Comparison of ENCODE assay signal across 16 cellular contexts in genomic region chr4:144583658-144584057, GRCh38.
DNase-seq lines count a peak whose midpoint lies in the region; ATAC-seq and TF ChIP-seq lines count a peak whose summit lies in the region.
"Had no signal": no experiment of that assay in that cellular context is flagged by ENCODE, and none has a peak within 500 bp of the region (broad histone marks: within the 10 kb centered on the region; RNA-seq: fewer than 3 reads in every experiment).

No MANE protein-coding gene starts in this region.

- no peaks in the 10 kb centered on the region for H3K27me3 Mint-ChIP-seq in activated CD8-positive, alpha-beta T cell treated with anti-CD3 and anti-CD28 coated beads, Interleukin-2, amount 10 ng/mL, durations not matched to agents 7 days and 5 days (ENCODE audit: low read depth)
- H3K27me3 Mint-ChIP-seq: activated CD8-positive, alpha-beta T cell treated with anti-CD3 and anti-CD28 coated beads for 36 hours; effector memory CD8-positive, alpha-beta T cell; memory B cell had no signal

- H3K27ac ChIP-seq in RWPE2 (ENCODE audit: poor library complexity, severe bottlenecking), result peak overlapping the region; percentile 100
- H3K27ac ChIP-seq: body of pancreas, hepatocyte had no signal

- no peak overlapping the region for H3K4me3 Mint-ChIP-seq in activated CD8-positive, alpha-beta T cell treated with anti-CD3 and anti-CD28 coated beads, Interleukin-2, amount 10 ng/mL, durations not matched to agents 7 days and 5 days
- H3K4me3 Mint-ChIP-seq: activated CD8-positive, alpha-beta T cell treated with anti-CD3 and anti-CD28 coated beads for 36 hours; effector memory CD8-positive, alpha-beta T cell; memory B cell had no signal

- no peak for TF ChIP-seq CTCF in RWPE2 (IDR thresholded peaks at IDR 0.05; ENCODE audit: poor library complexity, severe bottlenecking)
- TF ChIP-seq CTCF in fibroblast of mammary gland (conservative IDR thresholded peaks at IDR 0.05; ENCODE audit: control insufficient read depth, insufficient read depth, low read depth, low read length), result no peak
- TF ChIP-seq CTCF in mucosa of descending colon (IDR thresholded peaks at IDR 0.05), result no peak

- no peaks in the 10 kb centered on the region for H3K36me3 Mint-ChIP-seq in activated CD8-positive, alpha-beta T cell treated with anti-CD3 and anti-CD28 coated beads, Interleukin-2, amount 10 ng/mL, durations not matched to agents 7 days and 5 days (ENCODE audit: low read depth)
- H3K36me3 Mint-ChIP-seq: memory B cell had no signal

- ATAC-seq in RWPE2 (ENCODE audit: low read depth) (peak; percentile 44), mucosa of descending colon (peak; percentile 57), HG03095 (IDR thresholded peaks at IDR 0.05; ENCODE audit: unreplicated experiment) (no peak), HG02798 (IDR thresholded peaks at IDR 0.05; ENCODE audit: poor library complexity, unreplicated experiment) (no peak)
- no peak for ATAC-seq in activated CD8-positive, alpha-beta T cell treated with anti-CD3 and anti-CD28 coated beads, Interleukin-2, amount 10 ng/mL, durations not matched to agents 7 days and 5 days
- ATAC-seq: activated CD8-positive, alpha-beta T cell treated with anti-CD3 and anti-CD28 coated beads for 36 hours; body of pancreas; effector memory CD8-positive, alpha-beta T cell had no signal

- CTCF ChIA-PET in activated CD8-positive, alpha-beta T cell treated with anti-CD3 and anti-CD28 coated beads, Interleukin-2, amount 10 ng/mL, durations not matched to agents 7 days and 5 days (lab: Charles Lee), result no interaction called here

- H3K4me1 Mint-ChIP-seq in activated CD8-positive, alpha-beta T cell treated with anti-CD3 and anti-CD28 coated beads, Interleukin-2, amount 10 ng/mL, durations not matched to agents 7 days and 5 days (ENCODE audit: low read depth), result no peaks in the 10 kb centered on the region
- H3K4me1 Mint-ChIP-seq: memory B cell had no signal

- H3K4me1 ChIP-seq in RWPE2 (ENCODE audit: insufficient read depth, poor library complexity, severe bottlenecking) (peaks cover 58% of the 10 kb centered on the region), mucosa of descending colon (ENCODE audit: low read depth) (peaks cover 10% of the 10 kb centered on the region)
- H3K4me1 ChIP-seq: body of pancreas, HAP-1 had no signal

- no peaks in the 10 kb centered on the region for H3K27me3 ChIP-seq in RWPE2 (ENCODE audit: insufficient read depth, poor library complexity, severe bottlenecking)
- H3K27me3 ChIP-seq: body of pancreas, hepatocyte had no signal

- no peak overlapping the region for H3K27ac Mint-ChIP-seq in activated CD8-positive, alpha-beta T cell treated with anti-CD3 and anti-CD28 coated beads, Interleukin-2, amount 10 ng/mL, durations not matched to agents 7 days and 5 days
- H3K27ac Mint-ChIP-seq: activated CD8-positive, alpha-beta T cell treated with anti-CD3 and anti-CD28 coated beads for 36 hours; effector memory CD8-positive, alpha-beta T cell; memory B cell had no signal

- intact Hi-C loops in mucosa of descending colon (cut with DNase I, micrococcal nuclease), result no loop called here

- POLR2A ChIA-PET in activated CD8-positive, alpha-beta T cell treated with anti-CD3 and anti-CD28 coated beads, Interleukin-2, amount 10 ng/mL, durations not matched to agents 7 days and 5 days (lab: Charles Lee), result no interaction called here

- H3K4me3 ChIP-seq in RWPE2 (ENCODE audit: severe bottlenecking), result no peak overlapping the region
- H3K4me3 ChIP-seq in fibroblast of mammary gland (ENCODE audit: control insufficient read depth, low read depth, low read length), result no peak overlapping the region
- no peak overlapping the region for H3K4me3 ChIP-seq in mucosa of descending colon
- H3K4me3 ChIP-seq: body of pancreas, HAP-1, hepatocyte had no signal

- H3K36me3 ChIP-seq in RWPE2 (ENCODE audit: low read depth) (no peaks in the 10 kb centered on the region), mucosa of descending colon (ENCODE audit: low read depth) (no peaks in the 10 kb centered on the region)
- H3K36me3 ChIP-seq: HAP-1 had no signal

- DNase-seq in Ammon's horn (ENCODE audit: low spot score) (peak; percentile 13), RWPE2 (ENCODE audit: low spot score) (no peak), fibroblast of mammary gland (ENCODE audit: low read depth) (peak; percentile 70), mucosa of descending colon (no peak), germinal center (ENCODE audit: low spot score) (no peak)
- no peak for DNase-seq in activated CD8-positive, alpha-beta T cell treated with anti-CD3 and anti-CD28 coated beads, Interleukin-2, amount 10 ng/mL, durations not matched to agents 7 days and 5 days
- DNase-seq: activated CD8-positive, alpha-beta T cell treated with anti-CD3 and anti-CD28 coated beads for 36 hours; activated effector memory CD4-positive, alpha-beta T cell treated with anti-CD3 and anti-CD28 coated beads, Interleukin-2, amount 50 U/mL, for 16 hours; AML-193; body of pancreas; effector memory CD8-positive, alpha-beta T cell had no signal

- no peaks in the 10 kb centered on the region for H3K9me3 Mint-ChIP-seq in activated CD8-positive, alpha-beta T cell treated with anti-CD3 and anti-CD28 coated beads, Interleukin-2, amount 10 ng/mL, durations not matched to agents 7 days and 5 days (ENCODE audit: insufficient read depth)
- H3K9me3 Mint-ChIP-seq: activated CD8-positive, alpha-beta T cell treated with anti-CD3 and anti-CD28 coated beads for 36 hours had no signal

- H3K9me3 ChIP-seq in RWPE2 (ENCODE audit: severe bottlenecking) (no peaks in the 10 kb centered on the region), mucosa of descending colon (no peaks in the 10 kb centered on the region)
- H3K9me3 ChIP-seq: body of pancreas had no signal

Comparison
In these comparisons a context has a peak if more than half of its experiments do, and no peak if none do; other contexts are left out.
1. DNase-seq: peak in Ammon's horn (single experiment) and fibroblast of mammary gland (single experiment); none in RWPE2 (single experiment), mucosa of descending colon (0 of 3), activated CD8-positive, alpha-beta T cell treated with anti-CD3 and anti-CD28 coated beads, Interleukin-2, amount 10 ng/mL, durations not matched to agents 7 days and 5 days (single experiment) and germinal center (single experiment).
2. ATAC-seq: peak in RWPE2 (single experiment) and mucosa of descending colon (single experiment); none in HG03095 (single experiment), activated CD8-positive, alpha-beta T cell treated with anti-CD3 and anti-CD28 coated beads, Interleukin-2, amount 10 ng/mL, durations not matched to agents 7 days and 5 days (single experiment) and HG02798 (single experiment).